In the genomic region with DNA sequence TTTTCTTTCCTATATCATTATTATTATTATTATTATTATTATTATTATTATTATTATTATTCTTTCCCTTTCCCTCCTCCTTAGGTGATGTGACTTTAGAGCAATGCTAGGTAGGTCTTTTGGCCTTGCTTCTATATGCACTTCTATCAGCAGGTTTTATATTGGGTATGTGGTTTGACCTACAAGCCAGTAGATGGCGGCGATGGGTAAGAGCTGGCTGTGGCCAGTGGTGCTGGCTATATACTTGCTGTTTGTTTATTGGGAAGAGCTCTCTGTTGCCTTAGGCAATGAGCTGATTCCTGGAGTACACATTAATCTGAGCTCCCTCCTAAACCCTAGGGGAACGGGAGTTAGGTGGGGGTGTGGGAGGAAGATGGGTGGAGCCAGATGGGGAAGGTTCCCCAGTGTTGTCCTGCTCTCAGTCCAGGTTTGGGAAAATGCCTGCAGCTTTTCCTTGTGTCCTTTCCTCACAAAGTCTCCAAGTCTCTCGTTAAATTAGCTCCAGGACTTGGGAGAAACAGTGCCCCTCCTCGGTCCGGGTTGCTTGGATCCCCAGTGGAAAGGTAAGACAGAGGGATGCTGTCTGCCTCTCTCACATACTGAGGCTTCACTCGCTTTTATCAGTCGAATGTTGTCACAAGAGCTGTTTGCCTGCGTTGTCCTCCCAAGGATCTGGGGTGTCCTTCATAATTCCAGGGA, we compare ENCODE assay signal across 8 cellular contexts.
DNase-seq lines count a peak whose midpoint lies in the region; ATAC-seq and TF ChIP-seq lines count a peak whose summit lies in the region.
"Not testable (repeated sequence)": the region's sequence is repeated elsewhere in the genome, so short reads cannot be mapped to it uniquely, and the experiment has no call there.

No MANE protein-coding gene starts in this region.

- not testable (repeated sequence) for BruUV-seq in Caco-2 (replicated peaks; lab: Mats Ljungman, UMichigan)

- not testable (repeated sequence) for H3K36me3 Mint-ChIP-seq in Caco-2 (ENCODE audit: insufficient read depth, unreplicated experiment)

- DNase-seq in Caco-2 (peak; percentile 11 to 37), NCI-H226 (peak; percentile 31), WERI-Rb-1 (peak; percentile 44), dorsolateral prefrontal cortex (peak in 6 of 10 donors; percentile 21 to 58 (median 36)), left kidney (ENCODE audit: low read depth, low spot score) (peak; percentile 72)
- DNase-seq in spleen, result not testable (repeated sequence)

- H3K27me3 ChIP-seq in Caco-2 (replicated peaks; ENCODE audit: control insufficient read depth, insufficient read depth, low read length); WERI-Rb-1 (ENCODE audit: insufficient read depth, low read depth, severe bottlenecking); dorsolateral prefrontal cortex; spleen (replicated peaks in 1 of 7): not testable (repeated sequence)

- not testable (repeated sequence) for H3K9me3 ChIP-seq in Caco-2; WERI-Rb-1 (ENCODE audit: severe bottlenecking); spleen

- not testable (repeated sequence) for H3K4me1 ChIP-seq in Caco-2, spleen

- H3K27ac ChIP-seq in WERI-Rb-1, spleen: not testable (repeated sequence)
- H3K27ac ChIP-seq in dorsolateral prefrontal cortex, result peak overlapping the region in 1 of 59 donors; percentile 31

- CTCF ChIA-PET in Caco-2 (lab: Charles Lee), result not testable (repeated sequence)

- POLR2A ChIA-PET in Caco-2 (lab: Charles Lee), result not testable (repeated sequence)

- H3K36me3 ChIP-seq in Caco-2 (ENCODE audit: control insufficient read depth, insufficient read depth, low read length); WERI-Rb-1; spleen: not testable (repeated sequence)

- H3K9me3 Mint-ChIP-seq in Caco-2 (ENCODE audit: unreplicated experiment), result not testable (repeated sequence)

- ATAC-seq in GM19467 (IDR thresholded peaks at IDR 0.05; ENCODE audit: unreplicated experiment) (peak; percentile 64), HG03378 (IDR thresholded peaks at IDR 0.05; ENCODE audit: unreplicated experiment) (peak; percentile 72)

- H3K27me3 Mint-ChIP-seq in Caco-2 (ENCODE audit: insufficient read depth, unreplicated experiment), result not testable (repeated sequence)

- not testable (repeated sequence) for H3K4me1 Mint-ChIP-seq in Caco-2 (ENCODE audit: low read depth, unreplicated experiment)

- H3K4me3 Mint-ChIP-seq in Caco-2 (ENCODE audit: unreplicated experiment), result not testable (repeated sequence)

- H3K27ac Mint-ChIP-seq in Caco-2 (ENCODE audit: unreplicated experiment), result not testable (repeated sequence)

- not testable (repeated sequence) for TF ChIP-seq POLR2A in spleen (IDR thresholded peaks at IDR 0.05)

- intact Hi-C loops in Caco-2 (cut with micrococcal nuclease; ENCODE audit: unreplicated experiment); dorsolateral prefrontal cortex (cut with DNase I); spleen (cut with DNase I; ENCODE audit: low total_unique reads): not testable (repeated sequence)

- H3K4me3 ChIP-seq in Caco-2 (ENCODE audit: low read depth, low read length); WERI-Rb-1 (ENCODE audit: low read depth, low read length): not testable (repeated sequence)
- H3K4me3 ChIP-seq in dorsolateral prefrontal cortex (peak overlapping the region in 27 of 59 donors; percentile 13 to 51 (median 35)), spleen (peak overlapping the region in 1 of 8 donors; percentile 21)

- peak in 1 of 2 experiments; percentile 20 for TF ChIP-seq CTCF in Caco-2 (IDR thresholded peaks at IDR 0.05; ENCODE audit: insufficient read depth in 1 of 2, low read depth in 1 of 2, low read length in 1 of 2, severe bottlenecking in 1 of 2, unreplicated experiment in 1 of 2)
- TF ChIP-seq CTCF in WERI-Rb-1 (IDR thresholded peaks at IDR 0.05; ENCODE audit: low read depth, low read length), result peak; percentile 25; the same call in 1 of the 2 replicates
- TF ChIP-seq CTCF in dorsolateral prefrontal cortex (IDR thresholded peaks at IDR 0.05 in 54 of 56, conservative IDR thresholded peaks at IDR 0.05 in 2 of 56; ENCODE audit: low read depth in 1 of 56, partially characterized antibody in 56 of 56), result peak in 49 of 56 donors; percentile 8 to 58 (median 35)
- TF ChIP-seq CTCF in spleen (IDR thresholded peaks at IDR 0.05 in 8 of 11, conservative IDR thresholded peaks at IDR 0.05 in 3 of 11), result peak in 6 of 11 experiments; percentile 18 to 37 (median 30)

- WGBS in spleen, 5 donors, result 2 to 43% (median 20%) methylated on average over 2 to 6 of the region's 9 CpGs
